In the genomic region with DNA sequence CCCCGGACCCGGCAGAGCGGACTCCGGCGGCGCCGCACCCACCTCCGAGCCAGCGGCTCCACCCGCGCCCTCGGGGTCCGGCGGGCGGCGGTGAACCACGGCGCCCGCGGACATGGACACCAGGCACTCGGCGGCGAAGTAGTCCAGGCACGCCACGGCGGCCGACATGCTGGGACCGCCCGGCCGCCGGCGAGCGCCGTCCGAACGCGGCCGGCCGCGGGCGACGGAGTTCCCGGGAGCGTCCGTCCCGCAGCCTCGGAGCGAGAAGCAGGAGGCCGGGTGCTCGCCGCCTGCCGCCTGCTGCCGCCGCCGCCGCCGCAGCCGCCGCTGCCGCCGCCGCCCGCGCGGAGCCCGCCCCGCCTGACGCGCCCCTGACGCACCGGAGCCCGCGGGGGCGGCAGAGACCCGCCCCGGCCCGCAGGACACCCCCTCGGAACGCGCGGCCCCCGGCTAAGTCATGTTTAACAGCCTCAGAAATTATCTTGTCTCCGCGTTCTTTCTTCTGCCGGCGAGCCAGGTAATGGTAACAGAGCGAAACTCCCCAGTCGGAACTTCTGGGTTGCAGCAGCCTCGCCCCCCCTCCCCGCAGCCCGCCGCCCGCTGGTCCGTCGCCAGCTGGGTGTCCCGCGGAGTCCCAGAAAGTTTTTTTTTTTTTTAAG, we compare ENCODE assay signal across 8 cellular contexts.
A peak's percentile ranks its signal among the peaks of the same experiment; 100 is the strongest.
DNase-seq lines count a peak whose midpoint lies in the region.

A gene (minus strand): TSS at position 342 of the 659 bp plus-strand sequence. CDS start 174 bp downstream, at position 168.

- DNase-seq in NCI-H2171 treated with DMSO at 0.1 percent for 48 hours (lab: John Stamatoyannopoulos, UW) (peak; percentile 42), NCI-H2171 (lab: John Stamatoyannopoulos, UW) (no peak), NCI-H69 (lab: John Stamatoyannopoulos, UW) (peak; percentile 82), GF-D8 (lab: John Stamatoyannopoulos, UW) (no peak), NCI-H2107 (lab: John Stamatoyannopoulos, UW) (no peak)
- peak; percentile 10 for DNase-seq in stimulated activated CD4-positive, alpha-beta T cell treated with anti-CD3 and anti-CD28 coated beads, Interleukin-1b, Interleukin-23, amount 100 ng/mL, for 48 hours

- no peaks in the 10 kb centered on the region for H3K4me1 ChIP-seq in iPS-15b (ENCODE audit: control insufficient read depth, insufficient read depth, low read length)

- H3K4me3 ChIP-seq in iPS-15b (ENCODE audit: low read depth, low read length) = peak within 1 kb of the TSS; percentile 63

- H3K27me3 ChIP-seq in iPS-15b (ENCODE audit: control insufficient read depth, insufficient read depth, low read length) = peaks cover 83% of the 10 kb centered on the region

- H3K4me3 Mint-ChIP-seq in activated naive CD4-positive, alpha-beta T cell treated with anti-CD3 and anti-CD28 coated beads, Interleukin-2, amount 50 U/mL, for 24 hours = peak within 1 kb of the TSS; percentile 87

- no peak within 1 kb of the TSS for H3K27ac Mint-ChIP-seq in activated naive CD4-positive, alpha-beta T cell treated with anti-CD3 and anti-CD28 coated beads, Interleukin-2, amount 50 U/mL, for 24 hours

- H3K9ac ChIP-seq in iPS-15b (ENCODE audit: low read depth, low read length) = no peak within 1 kb of the TSS

- H3K4me1 Mint-ChIP-seq in activated naive CD4-positive, alpha-beta T cell treated with anti-CD3 and anti-CD28 coated beads, Interleukin-2, amount 50 U/mL, for 24 hours = peaks cover 13% of the 10 kb centered on the region

- peaks cover 5% of the 10 kb centered on the region for H3K36me3 Mint-ChIP-seq in activated naive CD4-positive, alpha-beta T cell treated with anti-CD3 and anti-CD28 coated beads, Interleukin-2, amount 50 U/mL, for 24 hours

- H3K27me3 Mint-ChIP-seq in activated naive CD4-positive, alpha-beta T cell treated with anti-CD3 and anti-CD28 coated beads, Interleukin-2, amount 50 U/mL, for 24 hours = peaks cover 66% of the 10 kb centered on the region

- H3K36me3 ChIP-seq in iPS-15b (ENCODE audit: control insufficient read depth, insufficient read depth, low read length) = no peaks in the 10 kb centered on the region

- no peaks in the 10 kb centered on the region for H3K9me3 ChIP-seq in iPS-15b (ENCODE audit: control insufficient read depth, insufficient read depth, low read length)

- H3K9me3 Mint-ChIP-seq in activated naive CD4-positive, alpha-beta T cell treated with anti-CD3 and anti-CD28 coated beads, Interleukin-2, amount 50 U/mL, for 24 hours = no peaks in the 10 kb centered on the region

Comparison
In these comparisons a context has a peak if more than half of its experiments do, and no peak if none do; other contexts are left out.
1. DNase-seq: peak in NCI-H2171 treated with DMSO at 0.1 percent for 48 hours (single experiment), NCI-H69 (single experiment) and stimulated activated CD4-positive, alpha-beta T cell treated with anti-CD3 and anti-CD28 coated beads, Interleukin-1b, Interleukin-23, amount 100 ng/mL, for 48 hours (single experiment); none in NCI-H2171 (single experiment), GF-D8 (single experiment) and NCI-H2107 (single experiment).